ENCODE assay signal across 5 cellular contexts in genomic region chr22:19548427-19548826, GRCh38. TPM values are rescaled to one million over a fixed set of nuclear protein-coding genes. Genes with fewer than 3 reads are reported as not detected.
"Had no signal": no experiment of that assay in that cellular context is flagged by ENCODE, and none has a peak within 500 bp of the region (broad histone marks: within the 10 kb centered on the region; RNA-seq: fewer than 3 reads in every experiment).

No MANE protein-coding gene starts in this region.

RNA-seq across cellular contexts. Expression of gene CLDN5, which starts 24.2 kb away (rescaled TPM):
- total RNA-seq: activated B cell treated with CpG ODN at 0.5 μM for 24 hours; activated CD8-positive, alpha-beta memory T cell treated with anti-CD3 and anti-CD28 coated beads for 36 hours; activated CD8-positive, alpha-beta T cell treated with anti-CD3 and anti-CD28 coated beads for 36 hours; activated naive CD8-positive, alpha-beta T cell treated with anti-CD3 and anti-CD28 coated beads, Interleukin-2, amount 10 ng/mL, durations not matched to agents 7 days and 5 days; chondrocyte had no signal
